11 cellular contexts compared by ENCODE assay signal in the genomic region with DNA sequence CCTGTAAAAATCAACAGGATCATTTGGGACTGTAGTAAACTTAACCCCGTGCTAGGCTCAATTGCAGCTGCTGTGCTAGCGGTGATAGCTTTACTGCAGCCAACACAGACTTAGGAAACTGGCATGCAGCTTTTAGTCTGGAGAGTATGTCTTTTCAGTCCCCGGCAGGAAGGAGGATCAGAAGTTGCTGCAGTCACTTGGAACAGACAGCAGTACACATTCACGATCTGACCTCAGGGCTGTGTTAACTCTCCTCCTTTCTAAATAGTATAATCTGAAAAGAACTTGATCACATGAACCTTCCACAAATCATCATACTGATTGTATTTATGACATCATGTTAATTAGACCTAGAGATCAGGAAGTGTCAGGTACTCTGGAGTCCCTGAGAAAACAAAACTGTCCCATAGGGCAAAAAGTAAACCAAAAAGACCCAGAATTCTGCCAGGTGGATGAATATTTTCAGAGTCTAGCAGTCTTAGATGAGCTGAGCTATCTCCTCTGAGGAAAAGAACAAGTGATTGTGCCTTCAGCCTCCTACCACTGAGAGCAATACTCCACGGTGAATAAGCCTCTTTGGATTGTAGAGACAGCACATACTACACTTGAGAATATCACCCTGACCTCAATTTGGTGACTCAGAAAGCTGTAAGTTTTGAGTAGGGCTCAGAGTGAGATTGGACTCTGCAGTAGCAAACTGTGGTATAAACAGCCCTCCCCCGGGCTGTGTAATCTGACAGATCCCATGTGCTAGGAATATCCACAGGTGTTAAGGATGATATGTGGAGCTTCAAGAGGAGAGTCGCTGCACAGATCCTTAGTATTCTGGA.
A peak's percentile ranks its signal among the peaks of the same experiment; 100 is the strongest.
DNase-seq lines count a peak whose midpoint lies in the region; ATAC-seq and TF ChIP-seq lines count a peak whose summit lies in the region.
"Had no signal": no experiment of that assay in that cellular context is flagged by ENCODE, and none has a peak within 500 bp of the region (broad histone marks: within the 10 kb centered on the region; RNA-seq: fewer than 3 reads in every experiment).

No MANE protein-coding gene starts in this region.

- no peak overlapping the region for H4K12ac ChIP-seq in trophoblast cell (ENCODE audit: low read depth, low read length)

- H3K9me3 Mint-ChIP-seq in activated CD4-positive, alpha-beta memory T cell treated with anti-CD3 and anti-CD28 coated beads for 36 hours: no peaks in the 10 kb centered on the region
- H3K9me3 Mint-ChIP-seq in activated CD4-positive, alpha-beta memory T cell treated with anti-CD3 and anti-CD28 coated beads, Interleukin-2, amount 10 ng/mL, durations not matched to agents 7 days and 5 days: no peaks in the 10 kb centered on the region
- peaks cover 6% of the 10 kb centered on the region for H3K9me3 Mint-ChIP-seq in endodermal cell

- H3K4me3 Mint-ChIP-seq in activated CD4-positive, alpha-beta memory T cell treated with anti-CD3 and anti-CD28 coated beads for 36 hours: no peak overlapping the region
- no peak overlapping the region for H3K4me3 Mint-ChIP-seq in activated CD4-positive, alpha-beta memory T cell treated with anti-CD3 and anti-CD28 coated beads, Interleukin-2, amount 10 ng/mL, durations not matched to agents 7 days and 5 days
- H3K4me3 Mint-ChIP-seq in endodermal cell: no peak overlapping the region
- H3K4me3 Mint-ChIP-seq: naive B cell had no signal

- POLR2A ChIA-PET in activated CD4-positive, alpha-beta memory T cell treated with anti-CD3 and anti-CD28 coated beads for 36 hours (lab: Charles Lee): no interaction called here
- POLR2A ChIA-PET in activated CD4-positive, alpha-beta memory T cell treated with anti-CD3 and anti-CD28 coated beads, Interleukin-2, amount 10 ng/mL, durations not matched to agents 7 days and 5 days (lab: Charles Lee): no interaction called here

- H2BK5ac ChIP-seq in trophoblast cell (ENCODE audit: low read depth, low read length, poor library complexity): no peak overlapping the region

- H2AK5ac ChIP-seq in trophoblast cell (ENCODE audit: low read length): no peak overlapping the region

- H3K27ac ChIP-seq in endodermal cell (ENCODE audit: low read depth, low read length) (no peak overlapping the region), trophoblast cell (ENCODE audit: low read depth, low read length) (no peak overlapping the region), esophagus squamous epithelium (no peak overlapping the region)
- H3K27ac ChIP-seq: colonic mucosa had no signal

- H3K27me3 Mint-ChIP-seq in activated CD4-positive, alpha-beta memory T cell treated with anti-CD3 and anti-CD28 coated beads for 36 hours: peaks cover 10% of the 10 kb centered on the region
- peaks cover 13% of the 10 kb centered on the region for H3K27me3 Mint-ChIP-seq in activated CD4-positive, alpha-beta memory T cell treated with anti-CD3 and anti-CD28 coated beads, Interleukin-2, amount 10 ng/mL, durations not matched to agents 7 days and 5 days
- peaks cover 2% of the 10 kb centered on the region for H3K27me3 Mint-ChIP-seq in endodermal cell (ENCODE audit: insufficient read depth)

- no peak for ATAC-seq in GM21528 (IDR thresholded peaks at IDR 0.05; ENCODE audit: low FRiP score, unreplicated experiment)

- peak; percentile 18 for DNase-seq in activated CD4-positive, alpha-beta memory T cell treated with anti-CD3 and anti-CD28 coated beads for 36 hours
- no peak for DNase-seq in activated CD4-positive, alpha-beta memory T cell treated with anti-CD3 and anti-CD28 coated beads, Interleukin-2, amount 10 ng/mL, durations not matched to agents 7 days and 5 days
- DNase-seq in NCI-H226: peak; percentile 74
- peak; percentile 29 for DNase-seq in endodermal cell
- peak; percentile 6 to 26 for DNase-seq in trophoblast cell
- DNase-seq in esophagus squamous epithelium (lab: John Stamatoyannopoulos, UW): no peak
- DNase-seq in HUDEP-2 (lab: John Stamatoyannopoulos, UW; ENCODE audit: unreplicated experiment in 76 of 76): no peak
- DNase-seq: colonic mucosa, naive B cell, NCI-H774 had no signal

- H3K9ac ChIP-seq in endodermal cell (ENCODE audit: extremely low read depth, low read length, poor library complexity, severe bottlenecking) (no peak overlapping the region), trophoblast cell (ENCODE audit: low read length) (no peak overlapping the region)

- intact Hi-C loops in activated CD4-positive, alpha-beta memory T cell treated with anti-CD3 and anti-CD28 coated beads for 36 hours (cut with micrococcal nuclease): no loop called here
- intact Hi-C loops in esophagus squamous epithelium (cut with DNase I): no loop called here

- H3K79me1 ChIP-seq in trophoblast cell (ENCODE audit: low read length): no peaks in the 10 kb centered on the region

- H3K23ac ChIP-seq in trophoblast cell (ENCODE audit: low read length): no peak overlapping the region

- TF ChIP-seq CTCF in endodermal cell (conservative IDR thresholded peaks at IDR 0.05) (no peak), esophagus squamous epithelium (IDR thresholded peaks at IDR 0.05) (no peak)

- no peak overlapping the region for H4K8ac ChIP-seq in trophoblast cell (ENCODE audit: low read depth, low read length)

- no peak for TF ChIP-seq POLR2A in esophagus squamous epithelium (IDR thresholded peaks at IDR 0.05)

- H2BK12ac ChIP-seq in trophoblast cell (ENCODE audit: low read length): no peak overlapping the region

- no peak overlapping the region for H3K27ac Mint-ChIP-seq in activated CD4-positive, alpha-beta memory T cell treated with anti-CD3 and anti-CD28 coated beads for 36 hours
- no peak overlapping the region for H3K27ac Mint-ChIP-seq in activated CD4-positive, alpha-beta memory T cell treated with anti-CD3 and anti-CD28 coated beads, Interleukin-2, amount 10 ng/mL, durations not matched to agents 7 days and 5 days
- no peak overlapping the region for H3K27ac Mint-ChIP-seq in endodermal cell
- H3K27ac Mint-ChIP-seq: naive B cell had no signal

- H3K4me1 Mint-ChIP-seq in activated CD4-positive, alpha-beta memory T cell treated with anti-CD3 and anti-CD28 coated beads for 36 hours (ENCODE audit: low read depth): peaks cover 3% of the 10 kb centered on the region
- H3K4me1 Mint-ChIP-seq in activated CD4-positive, alpha-beta memory T cell treated with anti-CD3 and anti-CD28 coated beads, Interleukin-2, amount 10 ng/mL, durations not matched to agents 7 days and 5 days: no peaks in the 10 kb centered on the region
- H3K4me1 Mint-ChIP-seq in endodermal cell: no peaks in the 10 kb centered on the region
- H3K4me1 Mint-ChIP-seq: naive B cell had no signal

- H3K36me3 ChIP-seq in endodermal cell (ENCODE audit: control insufficient read depth, insufficient read depth, low read length): no peaks in the 10 kb centered on the region
- H3K36me3 ChIP-seq in trophoblast cell (ENCODE audit: control insufficient read depth in 1 of 2, insufficient read depth in 2 of 2, low read length in 2 of 2): no peaks in the 10 kb centered on the region
- no peaks in the 10 kb centered on the region for H3K36me3 ChIP-seq in esophagus squamous epithelium
- H3K36me3 ChIP-seq: colonic mucosa had no signal

- WGBS in endodermal cell (ENCODE audit: insufficient coverage in 1 of 2, insufficient read length in 1 of 2), 2 experiments: 57 to 72% methylated on average over 3 to 6 of the region's 7 CpGs
- no CpG with 5 or more reads among the region's 7 CpGs for WGBS in trophoblast cell (ENCODE audit: extremely low coverage, insufficient coverage, insufficient read length)
- WGBS in esophagus squamous epithelium, 2 donors: 42 to 59% methylated on average over 7 of the region's 7 CpGs

- H2BK120ac ChIP-seq in trophoblast cell (ENCODE audit: insufficient read depth, low read length, poor library complexity): no peak overlapping the region

- no peak overlapping the region for H3K4me2 ChIP-seq in trophoblast cell (ENCODE audit: low read length)

- no peak overlapping the region for H3K4ac ChIP-seq in trophoblast cell (ENCODE audit: low read depth, low read length)

- H2AFZ ChIP-seq in trophoblast cell (ENCODE audit: insufficient read depth, low read length, poor library complexity): no peak overlapping the region

- no peak overlapping the region for H3K14ac ChIP-seq in trophoblast cell (ENCODE audit: low read length)

- H3K36me3 Mint-ChIP-seq in activated CD4-positive, alpha-beta memory T cell treated with anti-CD3 and anti-CD28 coated beads for 36 hours: no peaks in the 10 kb centered on the region
- no peaks in the 10 kb centered on the region for H3K36me3 Mint-ChIP-seq in activated CD4-positive, alpha-beta memory T cell treated with anti-CD3 and anti-CD28 coated beads, Interleukin-2, amount 10 ng/mL, durations not matched to agents 7 days and 5 days (ENCODE audit: low read depth)
- H3K36me3 Mint-ChIP-seq in endodermal cell (ENCODE audit: low read depth): no peaks in the 10 kb centered on the region
- H3K36me3 Mint-ChIP-seq: naive B cell had no signal

- H3K79me2 ChIP-seq in trophoblast cell (ENCODE audit: control insufficient read depth, insufficient read depth, low read length, poor library complexity): no peaks in the 10 kb centered on the region

- H3K27me3 ChIP-seq in endodermal cell (ENCODE audit: control insufficient read depth, insufficient read depth, low read length, poor library complexity, severe bottlenecking): peaks cover 8% of the 10 kb centered on the region
- H3K27me3 ChIP-seq in trophoblast cell (ENCODE audit: insufficient read depth, low read length): no peaks in the 10 kb centered on the region
- peaks cover 0 to 7% (median 0%) of the 10 kb centered on the region in 4 donors for H3K27me3 ChIP-seq in esophagus squamous epithelium
- H3K27me3 ChIP-seq: colonic mucosa had no signal

- H3K4me3 ChIP-seq in endodermal cell (ENCODE audit: low read length) (no peak overlapping the region), trophoblast cell (ENCODE audit: low read depth, low read length) (no peak overlapping the region), esophagus squamous epithelium (no peak overlapping the region)
- H3K4me3 ChIP-seq: colonic mucosa had no signal

- H4K91ac ChIP-seq in trophoblast cell (ENCODE audit: low read depth, low read length): no peak overlapping the region

- CTCF ChIA-PET in activated CD4-positive, alpha-beta memory T cell treated with anti-CD3 and anti-CD28 coated beads for 36 hours (lab: Charles Lee): interaction anchor here (0.8 to 1.3 kb wide), 4 partner anchors 11 to 438 kb away, joined by 3 read pairs; no protein-coding TSS in a partner anchor
- CTCF ChIA-PET in activated CD4-positive, alpha-beta memory T cell treated with anti-CD3 and anti-CD28 coated beads, Interleukin-2, amount 10 ng/mL, durations not matched to agents 7 days and 5 days (lab: Charles Lee): interaction anchor here (0.6 to 1.3 kb wide), 3 partner anchors 10 to 1856 kb away, joined by 3 read pairs; no protein-coding TSS in a partner anchor

- H3K4me1 ChIP-seq in endodermal cell (ENCODE audit: control insufficient read depth, insufficient read depth, low read length): no peaks in the 10 kb centered on the region
- no peaks in the 10 kb centered on the region for H3K4me1 ChIP-seq in trophoblast cell (ENCODE audit: control insufficient read depth in 1 of 2, insufficient read depth in 2 of 2, low read length in 2 of 2)
- no peaks in the 10 kb centered on the region for H3K4me1 ChIP-seq in esophagus squamous epithelium

- peaks cover 2% of the 10 kb centered on the region for H3K9me3 ChIP-seq in endodermal cell (ENCODE audit: control insufficient read depth, low read length)
- H3K9me3 ChIP-seq in trophoblast cell (ENCODE audit: insufficient read depth, low read depth, low read length): no peaks in the 10 kb centered on the region
- no peaks in the 10 kb centered on the region for H3K9me3 ChIP-seq in esophagus squamous epithelium
- H3K9me3 ChIP-seq: colonic mucosa had no signal

- H3K18ac ChIP-seq in trophoblast cell (ENCODE audit: low read length): no peak overlapping the region

Comparison
In these comparisons a context has a peak if more than half of its experiments do, and no peak if none do; other contexts are left out.
1. DNase-seq: peak in activated CD4-positive, alpha-beta memory T cell treated with anti-CD3 and anti-CD28 coated beads for 36 hours (single experiment), NCI-H226 (single experiment), endodermal cell (single experiment) and trophoblast cell (2 of 2); none in activated CD4-positive, alpha-beta memory T cell treated with anti-CD3 and anti-CD28 coated beads, Interleukin-2, amount 10 ng/mL, durations not matched to agents 7 days and 5 days (single experiment), esophagus squamous epithelium (single experiment) and HUDEP-2 (0 of 76).